Comparison of ENCODE assay signal across 11 cellular contexts in genomic region chr9:82431121-82431520, GRCh38.
"Had no signal": no experiment of that assay in that cellular context is flagged by ENCODE, and none has a peak within 500 bp of the region (broad histone marks: within the 10 kb centered on the region; RNA-seq: fewer than 3 reads in every experiment).

No MANE protein-coding gene starts in this region.

- H3K9me3 ChIP-seq: HAP-1 had no signal

- ATAC-seq: GM23338, HCT116 had no signal

- DNase-seq: GM23248, GOT3, H7, H9, HCEC 1CT, HFFc6 had no signal

- H3K36me3 ChIP-seq: HAP-1 had no signal

- H3K4me3 ChIP-seq: GM23248, GM23338, HAP-1 had no signal

- H3K4me1 ChIP-seq: HAP-1 had no signal

- H3K27ac ChIP-seq: GM23248 had no signal

- H3K9ac ChIP-seq: GM23248 had no signal

- FAIRE-seq: H1, H54 had no signal
